In genomic region chr10:31468536-31468859, GRCh38 we compare ENCODE assay signal across 16 cellular contexts.
A peak's percentile ranks its signal among the peaks of the same experiment; 100 is the strongest.
DNase-seq lines count a peak whose midpoint lies in the region; ATAC-seq and TF ChIP-seq lines count a peak whose summit lies in the region.
"Had no signal": no experiment of that assay in that cellular context is flagged by ENCODE, and none has a peak within 500 bp of the region (broad histone marks: within the 10 kb centered on the region; RNA-seq: fewer than 3 reads in every experiment).

No MANE protein-coding gene starts in this region.

- H3K27ac ChIP-seq in 22Rv1: no peak overlapping the region
- no peak overlapping the region for H3K27ac ChIP-seq in CD4-positive, alpha-beta T cell (ENCODE audit: low read depth, low read length)
- H3K27ac ChIP-seq in Panc1 (ENCODE audit: low read length): no peak overlapping the region
- H3K27ac ChIP-seq in endodermal cell (ENCODE audit: low read depth, low read length): no peak overlapping the region
- no peak overlapping the region for H3K27ac ChIP-seq in coronary artery
- H3K27ac ChIP-seq: HL-60 had no signal

- BruUV-seq in Panc1 (replicated peaks; lab: Mats Ljungman, UMichigan): no TSS peak

- peak overlapping the region; percentile 48 for H3K27ac Mint-ChIP-seq in CD4-positive, alpha-beta T cell
- H3K27ac Mint-ChIP-seq in endodermal cell: no peak overlapping the region
- H3K27ac Mint-ChIP-seq: CD4-positive, alpha-beta memory T cell had no signal

- H3K4me3 ChIP-seq in Panc1 (ENCODE audit: low read depth in 2 of 2, low read length in 2 of 2) (no peak overlapping the region), endodermal cell (ENCODE audit: low read length) (no peak overlapping the region), coronary artery (no peak overlapping the region)
- H3K4me3 ChIP-seq: HAP-1 had no signal

- H3K36me3 ChIP-seq in Panc1 (ENCODE audit: control insufficient read depth, insufficient read depth, low read length) (no peaks in the 10 kb centered on the region), endodermal cell (ENCODE audit: control insufficient read depth, insufficient read depth, low read length) (peaks cover 11% of the 10 kb centered on the region)

- peaks cover 10% of the 10 kb centered on the region for H3K9me3 Mint-ChIP-seq in CD4-positive, alpha-beta T cell
- H3K9me3 Mint-ChIP-seq in endodermal cell: peaks cover 20% of the 10 kb centered on the region

- no peaks in the 10 kb centered on the region for H3K27me3 Mint-ChIP-seq in CD4-positive, alpha-beta T cell
- no peaks in the 10 kb centered on the region for H3K27me3 Mint-ChIP-seq in endodermal cell (ENCODE audit: insufficient read depth)
- H3K27me3 Mint-ChIP-seq: CD4-positive, alpha-beta memory T cell had no signal

- intact Hi-C loops in CD4-positive, alpha-beta T cell (cut with DNase I, micrococcal nuclease): no loop called here
- intact Hi-C loops in Panc1 (cut with micrococcal nuclease; ENCODE audit: unreplicated experiment): no loop called here

- WGBS in endodermal cell (ENCODE audit: insufficient coverage in 1 of 2, insufficient read length in 1 of 2), 2 experiments: 78 to 88% methylated on average over 1 to 2 of the region's 2 CpGs

- no peaks in the 10 kb centered on the region for H3K27me3 ChIP-seq in CD4-positive, alpha-beta T cell (ENCODE audit: control insufficient read depth, insufficient read depth, low read length)
- H3K27me3 ChIP-seq in Panc1 (ENCODE audit: control insufficient read depth, insufficient read depth, low read length): no peaks in the 10 kb centered on the region
- H3K27me3 ChIP-seq in endodermal cell (ENCODE audit: control insufficient read depth, insufficient read depth, low read length, poor library complexity, severe bottlenecking): no peaks in the 10 kb centered on the region
- H3K27me3 ChIP-seq: BE2C had no signal

- H3K9ac ChIP-seq in endodermal cell (ENCODE audit: extremely low read depth, low read length, poor library complexity, severe bottlenecking): no peak overlapping the region

- H3K36me3 Mint-ChIP-seq in CD4-positive, alpha-beta T cell (ENCODE audit: low read depth): peaks cover 52% of the 10 kb centered on the region
- H3K36me3 Mint-ChIP-seq in endodermal cell (ENCODE audit: low read depth): no peaks in the 10 kb centered on the region

- ATAC-seq in CD4-positive, alpha-beta T cell (ENCODE audit: poor library complexity): no peak
- ATAC-seq in Panc1: no peak
- no peak for ATAC-seq in HG03442 (IDR thresholded peaks at IDR 0.05; ENCODE audit: unreplicated experiment)

- no peak for DNase-seq in CD4-positive, alpha-beta T cell
- DNase-seq in Panc1 (ENCODE audit: low read depth, low spot score) (no peak), endodermal cell (no peak), coronary artery (ENCODE audit: low spot score) (no peak), pons (ENCODE audit: low spot score) (no peak), DMS79 treated with DMSO at 0.1 percent for 48 hours (lab: John Stamatoyannopoulos, UW) (no peak)
- DNase-seq: C1 segment of cervical spinal cord; CD4-positive, alpha-beta memory T cell; DMS153; DMS79; GF-D8 had no signal

- peaks cover 6% of the 10 kb centered on the region for H3K4me1 Mint-ChIP-seq in CD4-positive, alpha-beta T cell (ENCODE audit: low read depth)
- H3K4me1 Mint-ChIP-seq in endodermal cell: no peaks in the 10 kb centered on the region

- CTCF ChIA-PET in CD4-positive, alpha-beta T cell (lab: Charles Lee): interaction anchor here (1.1 kb wide), 1 partner anchor 295 kb away, joined by 3 read pairs; no protein-coding TSS in a partner anchor
- CTCF ChIA-PET in Panc1 (lab: Charles Lee): no interaction called here

- in situ Hi-C loops in Panc1 (cut with HindIII; ENCODE audit: low pct_unique_long_range_greater_than_20kb, low sequenced_read_pairs): no loop called here

- no peak overlapping the region for H3K4me3 Mint-ChIP-seq in CD4-positive, alpha-beta T cell
- H3K4me3 Mint-ChIP-seq in endodermal cell: no peak overlapping the region

- H3K4me1 ChIP-seq in Panc1 (ENCODE audit: control insufficient read depth, insufficient read depth, low read length) (no peaks in the 10 kb centered on the region), endodermal cell (ENCODE audit: control insufficient read depth, insufficient read depth, low read length) (no peaks in the 10 kb centered on the region)
- H3K4me1 ChIP-seq: BE2C, HAP-1 had no signal

- H3K9me3 ChIP-seq in CD4-positive, alpha-beta T cell (ENCODE audit: control insufficient read depth, low read length): peaks cover 18% of the 10 kb centered on the region
- peaks cover 5% of the 10 kb centered on the region; the same call in 1 of the 2 replicates for H3K9me3 ChIP-seq in Panc1 (ENCODE audit: control insufficient read depth, insufficient read depth, low read depth, low read length)
- peaks cover 25% of the 10 kb centered on the region for H3K9me3 ChIP-seq in endodermal cell (ENCODE audit: control insufficient read depth, low read length)
- H3K9me3 ChIP-seq: BE2C, HAP-1 had no signal

- POLR2A ChIA-PET in CD4-positive, alpha-beta T cell (lab: Charles Lee): no interaction called here
- POLR2A ChIA-PET in Panc1 (lab: Charles Lee): no interaction called here

- TF ChIP-seq CTCF in 22Rv1 (IDR thresholded peaks at IDR 0.05) (peak; percentile 59), Panc1 (IDR thresholded peaks at IDR 0.05) (0 out of 2 replicates have a peak, but pooled peaks have one; percentile 15), endodermal cell (conservative IDR thresholded peaks at IDR 0.05) (peak; percentile 10), coronary artery (IDR thresholded peaks at IDR 0.05) (no peak)
- TF ChIP-seq CTCF in CD4-positive, alpha-beta T cell (IDR thresholded peaks at IDR 0.05): no peak

Comparison
In these comparisons a context has a peak if more than half of its experiments do, and no peak if none do; other contexts are left out.
1. CTCF ChIP-seq: peak in 22Rv1 (single experiment), Panc1 (single experiment) and endodermal cell (single experiment); none in CD4-positive, alpha-beta T cell (single experiment) and coronary artery (single experiment).